In genomic region chr18:23438046-23438377, GRCh38 we compare ENCODE assay signal across 8 cellular contexts. TPM values are rescaled to one million over a fixed set of nuclear protein-coding genes. Genes with fewer than 3 reads are reported as not detected.
A peak's percentile ranks its signal among the peaks of the same experiment; 100 is the strongest.
DNase-seq lines count a peak whose midpoint lies in the region; ATAC-seq and TF ChIP-seq lines count a peak whose summit lies in the region.

No MANE protein-coding gene starts in this region.

- H3K9me3 ChIP-seq in SJSA1 (replicated peaks) (no peaks in the 10 kb centered on the region), sigmoid colon (no peaks in the 10 kb centered on the region)

- intact Hi-C loops in sigmoid colon (cut with DNase I) = loop anchor here (2.0 to 5.0 kb wide), 3 partner anchors 65 to 211 kb away; partner anchors contain the start of genes NPC1 and RMC1

- TF ChIP-seq CTCF in GM12864 (IDR thresholded peaks at IDR 0.05; ENCODE audit: low read depth, low read length, missing control alignments) (no peak), fibroblast of mammary gland (conservative IDR thresholded peaks at IDR 0.05; ENCODE audit: control insufficient read depth, insufficient read depth, low read depth, low read length) (no peak), sigmoid colon (IDR thresholded peaks at IDR 0.05) (no peak)

- H3K27me3 ChIP-seq in SJSA1 (replicated peaks) = no peaks in the 10 kb centered on the region
- H3K27me3 ChIP-seq in sigmoid colon = no peaks in the 10 kb centered on the region

- no peak for DNase-seq in GM12864 (ENCODE audit: low read depth)
- DNase-seq in SJSA1 (ENCODE audit: low read depth in 1 of 2, low spot score in 2 of 2) = no peak
- no peak for DNase-seq in fibroblast of mammary gland (ENCODE audit: low read depth)
- DNase-seq in sigmoid colon = no peak
- no peak for DNase-seq in mesenteric fat pad (ENCODE audit: low spot score)
- no peak for DNase-seq in NCI-H1694 (lab: John Stamatoyannopoulos, UW)

- ATAC-seq in GM21515 (IDR thresholded peaks at IDR 0.05; ENCODE audit: unreplicated experiment) = no peak
- no peak for ATAC-seq in HG02763 (IDR thresholded peaks at IDR 0.05; ENCODE audit: unreplicated experiment)

- no peak for TF ChIP-seq POLR2A in sigmoid colon (IDR thresholded peaks at IDR 0.05)

- no peak for TF ChIP-seq EP300 in sigmoid colon (IDR thresholded peaks at IDR 0.05)

- no peaks in the 10 kb centered on the region for H3K36me3 ChIP-seq in SJSA1
- no peaks in the 10 kb centered on the region for H3K36me3 ChIP-seq in sigmoid colon

- H3K4me1 ChIP-seq in SJSA1 (replicated peaks) (peaks cover 12% of the 10 kb centered on the region), sigmoid colon (peaks cover 0 to 14% (median 12%) of the 10 kb centered on the region in 4 donors)

- H3K4me3 ChIP-seq in GM12864 (ENCODE audit: low read depth, low read length) (peak overlapping the region; percentile 90; the same call in 1 of the 2 replicates), SJSA1 (peak overlapping the region; percentile 67), fibroblast of mammary gland (ENCODE audit: control insufficient read depth, low read depth, low read length) (peak overlapping the region; percentile 95), sigmoid colon (peak overlapping the region; percentile 66 to 79 (median 68))

- H3K27ac ChIP-seq in SJSA1 = peak overlapping the region; percentile 8; the same call in 1 of the 2 replicates
- peak overlapping the region; percentile 56 to 69 (median 64) for H3K27ac ChIP-seq in sigmoid colon

- WGBS in sigmoid colon, 2 donors = 38 to 39% methylated on average over 5 of the region's 5 CpGs

RNA-seq across cellular contexts. Expression of gene RIOK3, which starts 15.1 kb away (rescaled TPM):
- 49.5 and 50.2 TPM in 2 replicates for total RNA-seq in SJSA1 (2014; rRNA removed; shearing (Covaris generic))
- total RNA-seq in sigmoid colon = 10 to 100 TPM; 38.2 to 54.6 (median 45.6) TPM
- polyA plus RNA-seq in sigmoid colon = 100 to 1,000 TPM in 2 of 3 donors, 10 to 100 TPM in 1; 71.3 to 206 (median 161) TPM
- total RNA-seq in mesenteric fat pad = 59.0 TPM
